8 cellular contexts compared by ENCODE assay signal in genomic region chr12:113098428-113099028, GRCh38. TPM values are rescaled to one million over a fixed set of nuclear protein-coding genes. Genes with fewer than 3 reads are reported as not detected.
DNase-seq lines count a peak whose midpoint lies in the region; ATAC-seq and TF ChIP-seq lines count a peak whose summit lies in the region.

No MANE protein-coding gene starts in this region.

- peak; percentile 48 for ATAC-seq in HG02623 (IDR thresholded peaks at IDR 0.05; ENCODE audit: unreplicated experiment)
- peak; percentile 96 for ATAC-seq in activated CD8-positive, alpha-beta T cell treated with anti-CD3 and anti-CD28 coated beads for 36 hours
- peak; percentile 79 for ATAC-seq in memory B cell (ENCODE audit: low read depth)
- ATAC-seq in HG03342 (IDR thresholded peaks at IDR 0.05; ENCODE audit: unreplicated experiment), result no peak

- H3K4me1 Mint-ChIP-seq in activated CD8-positive, alpha-beta T cell treated with anti-CD3 and anti-CD28 coated beads for 36 hours (ENCODE audit: low read depth), result peaks cover 13% of the 10 kb centered on the region
- peaks cover 9% of the 10 kb centered on the region for H3K4me1 Mint-ChIP-seq in memory B cell

- no peaks in the 10 kb centered on the region for H3K36me3 Mint-ChIP-seq in activated CD8-positive, alpha-beta T cell treated with anti-CD3 and anti-CD28 coated beads for 36 hours (ENCODE audit: low read depth)
- H3K36me3 Mint-ChIP-seq in memory B cell, result no peaks in the 10 kb centered on the region

- POLR2A ChIA-PET in activated CD8-positive, alpha-beta T cell treated with anti-CD3 and anti-CD28 coated beads for 36 hours (lab: Charles Lee), result interaction anchor here (0.7 to 2.1 kb wide), 3 partner anchors 9 to 50 kb away, joined by 3 to 7 read pairs (median 7); no protein-coding TSS in a partner anchor

- DNase-seq in DMS 273 treated with DMSO at 0.1 percent for 48 hours (lab: John Stamatoyannopoulos, UW), result peak; percentile 60
- DNase-seq in NCI-H510A (lab: John Stamatoyannopoulos, UW), result peak; percentile 93
- peak; percentile 89 for DNase-seq in activated CD8-positive, alpha-beta T cell treated with anti-CD3 and anti-CD28 coated beads for 36 hours
- peak; percentile 55 for DNase-seq in effector CD8-positive, alpha-beta T cell (lab: John Stamatoyannopoulos, UW)
- DNase-seq in memory B cell (ENCODE audit: low spot score in 2 of 2), result peak; percentile 68 to 78
- peak; percentile 58 for DNase-seq in stimulated activated CD8-positive, alpha-beta memory T cell treated with anti-CD3 and anti-CD28 coated beads, Interleukin-4, amount 100 ng/mL, for 24 hours (ENCODE audit: low read depth)

- CTCF ChIA-PET in activated CD8-positive, alpha-beta T cell treated with anti-CD3 and anti-CD28 coated beads for 36 hours (lab: Charles Lee), result interaction anchor here (0.6 to 5.5 kb wide), 35 partner anchors 9 to 330 kb away, joined by 3 to 91 read pairs (median 4); partner anchors contain the start of genes CFAP73, DTX1 and RASAL1

- intact Hi-C loops in activated CD8-positive, alpha-beta T cell treated with anti-CD3 and anti-CD28 coated beads for 36 hours (cut with micrococcal nuclease), result loop anchor here (2.0 kb wide), 1 partner anchor 50 kb away; no protein-coding TSS in a partner anchor

- H3K27me3 Mint-ChIP-seq in activated CD8-positive, alpha-beta T cell treated with anti-CD3 and anti-CD28 coated beads for 36 hours, result no peaks in the 10 kb centered on the region
- H3K27me3 Mint-ChIP-seq in memory B cell, result no peaks in the 10 kb centered on the region

- H3K27ac Mint-ChIP-seq in activated CD8-positive, alpha-beta T cell treated with anti-CD3 and anti-CD28 coated beads for 36 hours, result peak overlapping the region; percentile 61
- no peak overlapping the region for H3K27ac Mint-ChIP-seq in memory B cell

- TF ChIP-seq CTCF in activated CD8-positive, alpha-beta T cell treated with anti-CD3 and anti-CD28 coated beads for 36 hours (IDR thresholded peaks at IDR 0.05), result peak; percentile 93

- no peaks in the 10 kb centered on the region for H3K9me3 Mint-ChIP-seq in activated CD8-positive, alpha-beta T cell treated with anti-CD3 and anti-CD28 coated beads for 36 hours
- H3K9me3 Mint-ChIP-seq in memory B cell, result no peaks in the 10 kb centered on the region

- H3K4me3 Mint-ChIP-seq in activated CD8-positive, alpha-beta T cell treated with anti-CD3 and anti-CD28 coated beads for 36 hours, result no peak overlapping the region
- no peak overlapping the region for H3K4me3 Mint-ChIP-seq in memory B cell

RNA-seq across cellular contexts. Expression of gene RASAL1, which starts 37.0 kb away (rescaled TPM):
- total RNA-seq in activated CD8-positive, alpha-beta T cell treated with anti-CD3 and anti-CD28 coated beads for 36 hours, result 10 to 100 TPM in 1 of 2 experiments, 1 to 10 TPM in 1; 9.8 to 12.4 TPM

RNA-seq across cellular contexts. Expression of gene DTX1, which starts 42.0 kb away (rescaled TPM):
- total RNA-seq in activated CD8-positive, alpha-beta T cell treated with anti-CD3 and anti-CD28 coated beads for 36 hours, result 1 to 10 TPM; 2.9 to 3.4 TPM

RNA-seq across cellular contexts. Expression of gene CFAP73, which starts 51.0 kb away (rescaled TPM):
- total RNA-seq in activated CD8-positive, alpha-beta T cell treated with anti-CD3 and anti-CD28 coated beads for 36 hours, result 1 to 10 TPM; 1.7 to 1.9 TPM
